In the genomic region with DNA sequence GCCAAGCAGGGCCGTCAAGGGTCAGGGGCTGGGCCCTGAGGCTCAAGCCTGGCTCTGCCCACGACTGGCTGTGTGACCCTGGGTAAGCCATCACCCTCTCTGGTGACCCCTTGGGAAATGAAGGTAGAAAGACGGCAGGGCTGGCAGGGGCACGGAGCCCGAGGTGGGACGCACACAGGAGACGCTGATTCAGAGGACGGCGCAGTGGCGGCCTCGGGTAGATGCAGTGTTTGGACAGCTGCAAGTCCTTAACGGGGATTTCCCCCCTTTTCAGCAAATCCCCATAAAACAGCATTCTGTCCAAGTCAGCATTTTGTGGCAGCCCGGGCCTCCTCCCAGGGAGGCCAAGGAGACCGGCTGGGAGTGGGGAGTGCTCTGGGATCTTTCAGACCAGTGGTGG, we compare ENCODE assay signal across 14 cellular contexts. TPM values are rescaled to one million over a fixed set of nuclear protein-coding genes. Genes with fewer than 3 reads are reported as not detected.
DNase-seq lines count a peak whose midpoint lies in the region; ATAC-seq and TF ChIP-seq lines count a peak whose summit lies in the region.
"Had no signal": no experiment of that assay in that cellular context is flagged by ENCODE, and none has a peak within 500 bp of the region (broad histone marks: within the 10 kb centered on the region; RNA-seq: fewer than 3 reads in every experiment).

No MANE protein-coding gene starts in this region.

- peaks cover 10% of the 10 kb centered on the region for H3K27me3 Mint-ChIP-seq in activated naive CD4-positive, alpha-beta T cell treated with anti-CD3 and anti-CD28 coated beads, Interleukin-2, amount 10 ng/mL, durations not matched to agents 7 days and 5 days
- H3K27me3 Mint-ChIP-seq in T-helper 17 cell = no peaks in the 10 kb centered on the region

- H3K27ac Mint-ChIP-seq in activated naive CD4-positive, alpha-beta T cell treated with anti-CD3 and anti-CD28 coated beads, Interleukin-2, amount 10 ng/mL, durations not matched to agents 7 days and 5 days = peak overlapping the region; percentile 79
- H3K27ac Mint-ChIP-seq in activated naive CD4-positive, alpha-beta T cell treated with anti-CD3 and anti-CD28 coated beads, Interleukin-2, amount 50 U/mL, for 72 hours = no peak overlapping the region
- no peak overlapping the region for H3K27ac Mint-ChIP-seq in T-helper 17 cell

- H3K27me3 ChIP-seq in smooth muscle cell (ENCODE audit: low read depth) = no peaks in the 10 kb centered on the region
- H3K27me3 ChIP-seq: upper lobe of left lung had no signal

- no peaks in the 10 kb centered on the region for H3K79me2 ChIP-seq in smooth muscle cell (ENCODE audit: low read depth)

- H3K4me3 ChIP-seq in smooth muscle cell = no peak overlapping the region
- H3K4me3 ChIP-seq: HAP-1, upper lobe of left lung had no signal

- no peaks in the 10 kb centered on the region for H3K9me3 Mint-ChIP-seq in activated naive CD4-positive, alpha-beta T cell treated with anti-CD3 and anti-CD28 coated beads, Interleukin-2, amount 10 ng/mL, durations not matched to agents 7 days and 5 days
- H3K9me3 Mint-ChIP-seq in activated naive CD4-positive, alpha-beta T cell treated with anti-CD3 and anti-CD28 coated beads, Interleukin-2, amount 50 U/mL, for 72 hours = no peaks in the 10 kb centered on the region

- no peaks in the 10 kb centered on the region for H3K36me3 ChIP-seq in smooth muscle cell (ENCODE audit: low read depth)
- H3K36me3 ChIP-seq: HAP-1, upper lobe of left lung had no signal

- H3K4me3 Mint-ChIP-seq in activated naive CD4-positive, alpha-beta T cell treated with anti-CD3 and anti-CD28 coated beads, Interleukin-2, amount 10 ng/mL, durations not matched to agents 7 days and 5 days = no peak overlapping the region
- H3K4me3 Mint-ChIP-seq in T-helper 17 cell = no peak overlapping the region

- H3K36me3 Mint-ChIP-seq in activated naive CD4-positive, alpha-beta T cell treated with anti-CD3 and anti-CD28 coated beads, Interleukin-2, amount 10 ng/mL, durations not matched to agents 7 days and 5 days = no peaks in the 10 kb centered on the region
- no peaks in the 10 kb centered on the region for H3K36me3 Mint-ChIP-seq in activated naive CD4-positive, alpha-beta T cell treated with anti-CD3 and anti-CD28 coated beads, Interleukin-2, amount 50 U/mL, for 72 hours
- no peaks in the 10 kb centered on the region for H3K36me3 Mint-ChIP-seq in T-helper 17 cell (ENCODE audit: low read depth)

- no peak for DNase-seq in activated naive CD4-positive, alpha-beta T cell treated with anti-CD3 and anti-CD28 coated beads, Interleukin-2, amount 10 ng/mL, durations not matched to agents 7 days and 5 days
- no peak for DNase-seq in activated naive CD4-positive, alpha-beta T cell treated with anti-CD3 and anti-CD28 coated beads, Interleukin-2, amount 50 U/mL, for 72 hours (ENCODE audit: low spot score in 2 of 2)
- DNase-seq in RPMI7951 (ENCODE audit: low read depth) (peak; percentile 90), fibroblast of gingiva (ENCODE audit: low read depth) (peak; percentile 43), smooth muscle cell (lab: John Stamatoyannopoulos, UW; ENCODE audit: unreplicated experiment) (peak; percentile 35), T-helper 17 cell (no peak), kidney glomerular epithelial cell (lab: John Stamatoyannopoulos, UW) (no peak)
- DNase-seq: aorta, glutamatergic neuron, left cardiac atrium, NCI-H1092, upper lobe of left lung had no signal

- H3K4me1 ChIP-seq in smooth muscle cell (ENCODE audit: low read depth) = peaks cover 6% of the 10 kb centered on the region
- H3K4me1 ChIP-seq: HAP-1, upper lobe of left lung had no signal

- peak overlapping the region; percentile 80 for H3K4me2 ChIP-seq in smooth muscle cell

- CTCF ChIA-PET in activated naive CD4-positive, alpha-beta T cell treated with anti-CD3 and anti-CD28 coated beads, Interleukin-2, amount 10 ng/mL, durations not matched to agents 7 days and 5 days (lab: Charles Lee) = interaction anchor here (1.4 kb wide), 1 partner anchor 25 kb away, joined by 8 read pairs; no protein-coding TSS in a partner anchor

- no peak for TF ChIP-seq CTCF in smooth muscle cell (IDR thresholded peaks at IDR 0.05; ENCODE audit: borderline replicate concordance, insufficient read depth, poor library complexity, severe bottlenecking)

- H2AFZ ChIP-seq in smooth muscle cell (ENCODE audit: low read depth) = no peak overlapping the region

- H3K9me3 ChIP-seq in smooth muscle cell (replicated peaks; ENCODE audit: low read depth) (no peaks in the 10 kb centered on the region), T-helper 17 cell (ENCODE audit: control insufficient read depth, low read length, poor library complexity, severe bottlenecking) (no peaks in the 10 kb centered on the region)
- H3K9me3 ChIP-seq: HAP-1, upper lobe of left lung had no signal

- H3K27ac ChIP-seq in smooth muscle cell (ENCODE audit: low read depth) = peak overlapping the region; percentile 94
- H3K27ac ChIP-seq: upper lobe of left lung had no signal

- WGBS in smooth muscle cell (ENCODE audit: low lambda C conversion rate) = 26% methylated on average over 14 of the region's 14 CpGs

- H3K4me1 Mint-ChIP-seq in activated naive CD4-positive, alpha-beta T cell treated with anti-CD3 and anti-CD28 coated beads, Interleukin-2, amount 10 ng/mL, durations not matched to agents 7 days and 5 days = peaks cover 31% of the 10 kb centered on the region
- peaks cover 17% of the 10 kb centered on the region for H3K4me1 Mint-ChIP-seq in T-helper 17 cell

- peaks cover 2% of the 10 kb centered on the region for H3F3A ChIP-seq in smooth muscle cell (ENCODE audit: low read depth)

- ATAC-seq in activated naive CD4-positive, alpha-beta T cell treated with anti-CD3 and anti-CD28 coated beads, Interleukin-2, amount 50 U/mL, for 72 hours = no peak
- ATAC-seq in T-helper 17 cell (no peak), GM19452 (IDR thresholded peaks at IDR 0.05; ENCODE audit: unreplicated experiment) (no peak)
- ATAC-seq: left cardiac atrium had no signal

- H3K9ac ChIP-seq in smooth muscle cell (ENCODE audit: low read depth) = peak overlapping the region; percentile 73

- no peaks in the 10 kb centered on the region for H4K20me1 ChIP-seq in smooth muscle cell (ENCODE audit: low read depth)

RNA-seq across cellular contexts. Expression of gene COL8A2, which starts 16.7 kb away (rescaled TPM):
- under 1 TPM; 0.11 to 0.23 TPM for total RNA-seq in activated naive CD4-positive, alpha-beta T cell treated with anti-CD3 and anti-CD28 coated beads, Interleukin-2, amount 50 U/mL, for 72 hours
- total RNA-seq in RPMI7951 (2014; rRNA removed; shearing (Covaris generic)) = 0.88 and 0.96 TPM in 2 replicates
- total RNA-seq in smooth muscle cell (21.7 and 32.9 TPM in 2 replicates), T-helper 17 cell (under 1 TPM in 1 of 2 donors, not detected in 1; 0.25 TPM)
- 35.9 and 59.0 TPM in 2 replicates for polyA plus RNA-seq in smooth muscle cell

RNA-seq across cellular contexts. Expression of gene ADPRS, which starts 19.6 kb away (rescaled TPM):
- 10 to 100 TPM; 19.5 to 48.3 TPM for total RNA-seq in activated naive CD4-positive, alpha-beta T cell treated with anti-CD3 and anti-CD28 coated beads, Interleukin-2, amount 50 U/mL, for 72 hours
- 53.9 and 65.9 TPM in 2 replicates for total RNA-seq in RPMI7951 (2014; rRNA removed; shearing (Covaris generic))
- 26.7 and 31.0 TPM in 2 replicates for total RNA-seq in smooth muscle cell
- 38.8 and 44.1 TPM in 2 replicates for polyA plus RNA-seq in smooth muscle cell
- total RNA-seq in T-helper 17 cell = 10 to 100 TPM; 17.0 to 21.2 TPM

RNA-seq across cellular contexts. Expression of gene TEKT2, which starts 24.4 kb away (rescaled TPM):
- total RNA-seq in activated naive CD4-positive, alpha-beta T cell treated with anti-CD3 and anti-CD28 coated beads, Interleukin-2, amount 50 U/mL, for 72 hours = under 1 TPM in 1 of 2 donors, not detected in 1; 0.27 TPM
- total RNA-seq in RPMI7951 (2014; rRNA removed; shearing (Covaris generic)) = 0.20 TPM in 1 of 2 replicates, not detected in the other
- total RNA-seq in smooth muscle cell = 0.27 TPM in 1 of 2 replicates, not detected in the other
- polyA plus RNA-seq in smooth muscle cell = 0.66 and 0.85 TPM in 2 replicates
- total RNA-seq in T-helper 17 cell = under 1 TPM; 0.29 to 0.30 TPM
- total RNA-seq: aorta had no signal

RNA-seq across cellular contexts. Expression of gene TRAPPC3, which starts 41.0 kb away (rescaled TPM):
- total RNA-seq in activated naive CD4-positive, alpha-beta T cell treated with anti-CD3 and anti-CD28 coated beads, Interleukin-2, amount 50 U/mL, for 72 hours = 10 to 100 TPM; 43.7 to 55.3 TPM
- total RNA-seq in RPMI7951 (2014; rRNA removed; shearing (Covaris generic)) = 78.2 and 125 TPM in 2 replicates
- total RNA-seq in smooth muscle cell (67.8 and 202 TPM in 2 replicates), T-helper 17 cell (10 to 100 TPM; 35.0 to 37.8 TPM)
- 113 and 114 TPM in 2 replicates for polyA plus RNA-seq in smooth muscle cell

RNA-seq across cellular contexts. Expression of gene MAP7D1, which starts 47.6 kb away (rescaled TPM):
- 100 to 1,000 TPM; 112 to 169 TPM for total RNA-seq in activated naive CD4-positive, alpha-beta T cell treated with anti-CD3 and anti-CD28 coated beads, Interleukin-2, amount 50 U/mL, for 72 hours
- total RNA-seq in RPMI7951 (2014; rRNA removed; shearing (Covaris generic)) = 82.4 and 107 TPM in 2 replicates
- total RNA-seq in smooth muscle cell = 102 and 109 TPM in 2 replicates
- 169 and 186 TPM in 2 replicates for polyA plus RNA-seq in smooth muscle cell
- total RNA-seq in T-helper 17 cell = 100 to 1,000 TPM; 173 to 175 TPM

Comparison
In these comparisons a context has a peak if more than half of its experiments do, and no peak if none do; other contexts are left out.
1. DNase-seq: peak in RPMI7951 (single experiment), fibroblast of gingiva (single experiment) and smooth muscle cell (single experiment); none in activated naive CD4-positive, alpha-beta T cell treated with anti-CD3 and anti-CD28 coated beads, Interleukin-2, amount 10 ng/mL, durations not matched to agents 7 days and 5 days (single experiment), activated naive CD4-positive, alpha-beta T cell treated with anti-CD3 and anti-CD28 coated beads, Interleukin-2, amount 50 U/mL, for 72 hours (0 of 2), T-helper 17 cell (0 of 3) and kidney glomerular epithelial cell (single experiment).
2. RNA of gene COL8A2, which starts 16.7 kb away (total RNA-seq): 21.7 to 32.9 TPM in smooth muscle cell; 0.88 to 0.96 TPM in RPMI7951, 0.25 TPM in T-helper 17 cell and 0.11 to 0.23 TPM in activated naive CD4-positive, alpha-beta T cell treated with anti-CD3 and anti-CD28 coated beads, Interleukin-2, amount 50 U/mL, for 72 hours; every median in the first group is over 10 times any median in the second.